ENCODE assay signal across 1 cellular context in genomic region chr6:30066577-30067459, GRCh38.
A peak's percentile ranks its signal among the peaks of the same experiment; 100 is the strongest.
TF ChIP-seq lines count a peak whose summit lies in the region.

TSS of gene PPP1R11 (plus strand) at chr6:30067198. CDS start at chr6:30067411, 213 bp downstream.

TF ChIP-seq in HepG2, 621 proteins besides CTCF, POLR2A, EP300 and RAD21 (continued from another document and continues in another):
- TF ChIP-seq PRDM15 (CRISPR knock-in tag; IDR thresholded peaks at IDR 0.05), result no peak
- TF ChIP-seq TIGD3 (CRISPR knock-in tag; IDR thresholded peaks at IDR 0.05; ENCODE audit: borderline replicate concordance), result no peak
- TF ChIP-seq ZNF710 (CRISPR knock-in tag; IDR thresholded peaks at IDR 0.05; ENCODE audit: borderline replicate concordance), result no peak
- TF ChIP-seq HNRNPLL (IDR thresholded peaks at IDR 0.05; ENCODE audit: low read depth, low read length, poor library complexity, severe bottlenecking), result peak; percentile 95
- TF ChIP-seq GFI1 (CRISPR knock-in tag; IDR thresholded peaks at IDR 0.05; ENCODE audit: borderline replicate concordance), result peak; percentile 86; the same call in 1 of the 2 replicates
- peak; percentile 19; the same call in 1 of the 2 replicates for TF ChIP-seq ZNF160 (CRISPR knock-in tag; IDR thresholded peaks at IDR 0.05)
- peak; percentile 84 for TF ChIP-seq NAIF1 (CRISPR knock-in tag; IDR thresholded peaks at IDR 0.05; ENCODE audit: borderline replicate concordance)
- TF ChIP-seq ZBTB40 (IDR thresholded peaks at IDR 0.05), result peak; percentile 93
- peak; percentile 51 for TF ChIP-seq ZBTB40 (CRISPR knock-in tag; IDR thresholded peaks at IDR 0.05)
- no peak for TF ChIP-seq ZNF20 (CRISPR knock-in tag; IDR thresholded peaks at IDR 0.05)
- no peak for TF ChIP-seq AHDC1 (CRISPR knock-in tag; IDR thresholded peaks at IDR 0.05; ENCODE audit: borderline replicate concordance)
- TF ChIP-seq NFRKB (IDR thresholded peaks at IDR 0.05), result no peak
- peak; percentile 58; the same call in 1 of the 2 replicates for TF ChIP-seq FOXA3 (CRISPR knock-in tag; IDR thresholded peaks at IDR 0.05)
- no peak for TF ChIP-seq PBX3 (CRISPR knock-in tag; IDR thresholded peaks at IDR 0.05; ENCODE audit: borderline replicate concordance)
- TF ChIP-seq RBAK (CRISPR knock-in tag; IDR thresholded peaks at IDR 0.05), result no peak
- TF ChIP-seq HNF1B (CRISPR knock-in tag; IDR thresholded peaks at IDR 0.05), result peak; percentile 81; the same call in 1 of the 2 replicates
- no peak for TF ChIP-seq HDAC6 (IDR thresholded peaks at IDR 0.05; ENCODE audit: low read depth, low read length)
- TF ChIP-seq NR2F6 (IDR thresholded peaks at IDR 0.05), result peak; percentile 77
- peak; percentile 89 for TF ChIP-seq NR2F6 (CRISPR knock-in tag; IDR thresholded peaks at IDR 0.05)
- TF ChIP-seq NFE2L2 (IDR thresholded peaks at IDR 0.05; ENCODE audit: low read length), result no peak; the same call in 1 of the 2 replicates
- TF ChIP-seq HBP1 (CRISPR knock-in tag; IDR thresholded peaks at IDR 0.05; ENCODE audit: low read depth), result no peak; the same call in none of the 2 replicates
- no peak for TF ChIP-seq THAP8 (CRISPR knock-in tag; IDR thresholded peaks at IDR 0.05; ENCODE audit: borderline replicate concordance)
